In the genomic region with DNA sequence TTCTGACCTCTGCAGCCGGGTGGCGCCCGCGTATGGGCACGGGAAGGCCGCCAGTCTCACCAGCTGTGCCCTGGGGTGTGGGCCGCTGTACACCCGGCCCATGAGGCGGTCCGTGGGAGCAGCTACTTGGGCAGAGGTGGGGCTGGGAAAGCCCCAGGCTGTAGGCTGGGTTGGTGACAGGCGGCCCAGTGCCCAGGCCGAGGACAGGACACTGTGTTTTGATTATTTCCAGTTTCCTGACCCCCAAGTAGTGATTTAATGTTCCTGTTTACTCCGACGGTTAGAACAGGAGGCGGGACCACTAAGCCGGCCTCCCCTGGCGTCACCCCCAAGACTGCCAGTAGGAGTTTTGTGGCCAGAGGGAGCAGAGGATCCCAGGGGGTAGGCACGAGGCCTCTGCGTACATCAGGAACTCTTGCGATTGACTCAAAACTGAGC, we compare ENCODE assay signal across 19 cellular contexts. TPM values are rescaled to one million over a fixed set of nuclear protein-coding genes. Genes with fewer than 3 reads are reported as not detected.
A peak's percentile ranks its signal among the peaks of the same experiment; 100 is the strongest.
DNase-seq lines count a peak whose midpoint lies in the region; ATAC-seq and TF ChIP-seq lines count a peak whose summit lies in the region.
"Had no signal": no experiment of that assay in that cellular context is flagged by ENCODE, and none has a peak within 500 bp of the region (broad histone marks: within the 10 kb centered on the region; RNA-seq: fewer than 3 reads in every experiment).

No MANE protein-coding gene starts in this region.

- DNase-seq in Right ventricle myocardium inferior (ENCODE audit: missing footprints) (peak; percentile 70), left ventricle myocardium inferior (no peak), left colon (peak; percentile 42 to 58), psoas muscle (peak; percentile 60 to 86), vagina (ENCODE audit: extremely low spot score in 2 of 2) (peak in 1 of 2 donors; percentile 92), superior temporal gyrus (ENCODE audit: extremely low spot score) (no peak), A172 (ENCODE audit: low spot score) (no peak)
- DNase-seq: activated CD4-positive, alpha-beta T cell treated with anti-CD3 and anti-CD28 coated beads for 1 hour; activated effector memory CD4-positive, alpha-beta T cell treated with Interleukin-2 at 50 U/mL for 16 hours; DMS 273 treated with DMSO at 0.1 percent for 48 hours; effector memory CD4-positive, alpha-beta T cell; NCI-H1092 treated with DMSO at 0.1 percent for 48 hours; NCI-H526; stimulated activated CD4-positive, alpha-beta T cell treated with anti-CD3 and anti-CD28 coated beads, Interleukin-4, amount 100 ng/mL, for 1 hour; T1000 had no signal

- peaks cover 6% of the 10 kb centered on the region for H3K9me3 ChIP-seq in left ventricle myocardium inferior (replicated peaks)
- no peaks in the 10 kb centered on the region for H3K9me3 ChIP-seq in psoas muscle
- no peaks in the 10 kb centered on the region for H3K9me3 ChIP-seq in vagina
- H3K9me3 ChIP-seq: SJSA1 had no signal

- whole genome bisulfite sequencing in psoas muscle, 3 donors: 30 to 40% (median 33%) methylated on average over 20 of the region's 20 CpGs

- ATAC-seq in Right ventricle myocardium inferior (peak; percentile 20), left colon (peak; percentile 97), psoas muscle (peak; percentile 42 to 67 (median 60)), HG03442 (IDR thresholded peaks at IDR 0.05; ENCODE audit: unreplicated experiment) (no peak)

- TF ChIP-seq POLR2A in vagina (IDR thresholded peaks at IDR 0.05): no peak

- intact Hi-C loops in Right ventricle myocardium inferior (cut with DNase I) (no loop called here), left ventricle myocardium inferior (cut with micrococcal nuclease) (no loop called here), left colon (cut with DNase I, micrococcal nuclease) (no loop called here), psoas muscle (cut with DNase I) (no loop called here), vagina (cut with DNase I) (no loop called here)

- no peak overlapping the region for H3K27ac ChIP-seq in left ventricle myocardium inferior (replicated peaks)
- no peak overlapping the region for H3K27ac ChIP-seq in psoas muscle
- peak overlapping the region; percentile 86 for H3K27ac ChIP-seq in vagina
- H3K27ac ChIP-seq: KMS-11, SJSA1 had no signal

- no peaks in the 10 kb centered on the region for H3K36me3 ChIP-seq in left ventricle myocardium inferior
- H3K36me3 ChIP-seq in psoas muscle (ENCODE audit: insufficient read depth in 1 of 2, low read depth in 1 of 2): no peaks in the 10 kb centered on the region
- no peaks in the 10 kb centered on the region for H3K36me3 ChIP-seq in vagina
- H3K36me3 ChIP-seq: SJSA1 had no signal

- H3K4me1 ChIP-seq in left ventricle myocardium inferior: no peaks in the 10 kb centered on the region
- H3K4me1 ChIP-seq in psoas muscle: no peaks in the 10 kb centered on the region
- peaks cover 48% of the 10 kb centered on the region for H3K4me1 ChIP-seq in vagina
- H3K4me1 ChIP-seq: SJSA1 had no signal

- no peak overlapping the region for H3K4me3 ChIP-seq in left ventricle myocardium inferior
- H3K4me3 ChIP-seq in psoas muscle: no peak overlapping the region
- H3K4me3 ChIP-seq in vagina: no peak overlapping the region
- H3K4me3 ChIP-seq: SJSA1 had no signal

- H3K27me3 ChIP-seq in left ventricle myocardium inferior (ENCODE audit: low read depth) (peaks cover 13% of the 10 kb centered on the region), psoas muscle (ENCODE audit: insufficient read depth in 3 of 3, low read length in 2 of 3) (peaks cover 0 to 11% (median 8%) of the 10 kb centered on the region in 3 donors), vagina (no peaks in the 10 kb centered on the region)
- H3K27me3 ChIP-seq: SJSA1 had no signal

- TF ChIP-seq CTCF in left ventricle myocardium inferior (IDR thresholded peaks at IDR 0.05; ENCODE audit: borderline replicate concordance) (no peak), psoas muscle (IDR thresholded peaks at IDR 0.05) (no peak), vagina (IDR thresholded peaks at IDR 0.05) (no peak)

RNA-seq across cellular contexts. Expression of a gene that starts 42.7 kb away (rescaled TPM):
- 0.24 TPM for total RNA-seq in Right ventricle myocardium inferior
- not detected for total RNA-seq in left ventricle myocardium inferior
- total RNA-seq in left colon: 1 to 10 TPM in 1 of 2 donors, under 1 TPM in 1; 0.73 to 1.0 TPM
- 1 to 10 TPM in 1 of 4 donors, under 1 TPM in 3; 0.30 to 1.2 (median 0.70) TPM for total RNA-seq in psoas muscle
- 1 to 10 TPM in 2 of 3 donors, under 1 TPM in 1; 0.66 to 1.3 (median 1.0) TPM for polyA plus RNA-seq in psoas muscle
- total RNA-seq in vagina: 52.1 TPM
- total RNA-seq in A172 (2014; rRNA removed; shearing (Covaris generic)): not detected in 2 replicates
- total RNA-seq: SJSA1 had no signal
- polyA plus RNA-seq: CD14-positive monocyte had no signal

Comparison
In these comparisons a context has a peak if more than half of its experiments do, and no peak if none do; other contexts are left out.
1. DNase-seq: peak in Right ventricle myocardium inferior (single experiment), left colon (2 of 2) and psoas muscle (2 of 2); none in left ventricle myocardium inferior (single experiment), superior temporal gyrus (single experiment) and A172 (single experiment).
2. RNA of a gene that starts 42.7 kb away (total RNA-seq): 52.1 TPM in vagina (single experiment); 0.73 to 1.0 TPM in left colon, 0.30 to 1.2 TPM in psoas muscle, 0.24 TPM in Right ventricle myocardium inferior (single experiment), not detected in left ventricle myocardium inferior (single experiment) and not detected in A172; every median in the first group is over 10 times any median in the second.